In genomic region chr12:55996715-55997534, GRCh38 we compare ENCODE assay signal across 8 cellular contexts. TPM values are rescaled to one million over a fixed set of nuclear protein-coding genes. Genes with fewer than 3 reads are reported as not detected.
DNase-seq lines count a peak whose midpoint lies in the region; ATAC-seq and TF ChIP-seq lines count a peak whose summit lies in the region.

Gene SUOX (plus strand): TSS chr12:55997276. CDS start chr12:56002222, 4,946 bp downstream.

- peak; percentile 99 for ATAC-seq in HG03196 (IDR thresholded peaks at IDR 0.05; ENCODE audit: unreplicated experiment)
- ATAC-seq in activated CD8-positive, alpha-beta T cell treated with anti-CD3 and anti-CD28 coated beads, Interleukin-2, amount 10 ng/mL, durations not matched to agents 7 days and 5 days: peak; percentile 73

- H3K27me3 Mint-ChIP-seq in Caco-2 (ENCODE audit: insufficient read depth, unreplicated experiment) (no peaks in the 10 kb centered on the region), type B pancreatic cell (no peaks in the 10 kb centered on the region)
- H3K27me3 Mint-ChIP-seq in activated CD8-positive, alpha-beta T cell treated with anti-CD3 and anti-CD28 coated beads, Interleukin-2, amount 10 ng/mL, durations not matched to agents 7 days and 5 days (ENCODE audit: low read depth): no peaks in the 10 kb centered on the region

- no peaks in the 10 kb centered on the region for H3K27me3 ChIP-seq in Caco-2 (replicated peaks; ENCODE audit: control insufficient read depth, insufficient read depth, low read length)
- no peaks in the 10 kb centered on the region for H3K27me3 ChIP-seq in mucosa of stomach (ENCODE audit: control insufficient read depth, insufficient read depth, low read length)

- peaks cover 15% of the 10 kb centered on the region for H3K4me1 Mint-ChIP-seq in Caco-2 (ENCODE audit: low read depth, unreplicated experiment)
- peaks cover 37% of the 10 kb centered on the region for H3K4me1 Mint-ChIP-seq in activated CD8-positive, alpha-beta T cell treated with anti-CD3 and anti-CD28 coated beads, Interleukin-2, amount 10 ng/mL, durations not matched to agents 7 days and 5 days (ENCODE audit: low read depth)
- peaks cover 21% of the 10 kb centered on the region for H3K4me1 Mint-ChIP-seq in type B pancreatic cell (ENCODE audit: unreplicated experiment)

- CTCF ChIA-PET in Caco-2 (lab: Charles Lee): interaction anchor here (0.6 to 4.5 kb wide), 16 partner anchors 10 to 179 kb away, joined by 3 to 97 read pairs (median 6); partner anchors contain the start of genes ESYT1, ORMDL2, RAB5B and SARNP
- CTCF ChIA-PET in activated CD8-positive, alpha-beta T cell treated with anti-CD3 and anti-CD28 coated beads, Interleukin-2, amount 10 ng/mL, durations not matched to agents 7 days and 5 days (lab: Charles Lee): interaction anchor here (0.8 to 5.3 kb wide), 39 partner anchors 9 to 267 kb away, joined by 3 to 109 read pairs (median 6); partner anchors contain the start of genes ESYT1, IKZF4, ORMDL2 and PA2G4

- H3K27ac Mint-ChIP-seq in Caco-2 (ENCODE audit: unreplicated experiment): peak within 1 kb of the TSS; percentile 87
- H3K27ac Mint-ChIP-seq in activated CD8-positive, alpha-beta T cell treated with anti-CD3 and anti-CD28 coated beads, Interleukin-2, amount 10 ng/mL, durations not matched to agents 7 days and 5 days: peak within 1 kb of the TSS; percentile 58
- peak within 1 kb of the TSS; percentile 87 for H3K27ac Mint-ChIP-seq in type B pancreatic cell

- peak; percentile 97 to 98 for DNase-seq in Caco-2
- DNase-seq in GM19238 (ENCODE audit: insufficient read length, low spot score): peak; percentile 99
- peak; percentile 92 for DNase-seq in NCI-H2227 treated with DMSO at 0.1 percent for 48 hours (lab: John Stamatoyannopoulos, UW)
- DNase-seq in activated CD8-positive, alpha-beta T cell treated with anti-CD3 and anti-CD28 coated beads, Interleukin-2, amount 10 ng/mL, durations not matched to agents 7 days and 5 days: peak; percentile 63
- DNase-seq in fibroblast of mammary gland (ENCODE audit: low read depth): peak; percentile 96
- peak; percentile 93 for DNase-seq in type B pancreatic cell (ENCODE audit: extremely low spot score, unreplicated experiment)

- no peak for TF ChIP-seq CTCF in Caco-2 (IDR thresholded peaks at IDR 0.05; ENCODE audit: insufficient read depth in 1 of 2, low read depth in 1 of 2, low read length in 1 of 2, severe bottlenecking in 1 of 2, unreplicated experiment in 1 of 2)
- no peak for TF ChIP-seq CTCF in fibroblast of mammary gland (conservative IDR thresholded peaks at IDR 0.05; ENCODE audit: control insufficient read depth, insufficient read depth, low read depth, low read length)
- no peak for TF ChIP-seq CTCF in type B pancreatic cell (conservative IDR thresholded peaks at IDR 0.05)

- H3K9ac ChIP-seq in mucosa of stomach (ENCODE audit: low read length): peak within 1 kb of the TSS; percentile 86

- POLR2A ChIA-PET in Caco-2 (lab: Charles Lee): interaction anchor here (0.5 to 2.7 kb wide), 12 partner anchors 10 to 1609 kb away, joined by 3 to 23 read pairs (median 8); partner anchors contain the start of genes DNAJC14, ORMDL2, PA2G4 and RAB5B
- POLR2A ChIA-PET in activated CD8-positive, alpha-beta T cell treated with anti-CD3 and anti-CD28 coated beads, Interleukin-2, amount 10 ng/mL, durations not matched to agents 7 days and 5 days (lab: Charles Lee): interaction anchor here (0.7 to 2.5 kb wide), 11 partner anchors 11 to 258 kb away, joined by 3 to 10 read pairs (median 4); partner anchors contain the start of genes PA2G4 and RAB5B

- H3K36me3 ChIP-seq in Caco-2 (ENCODE audit: control insufficient read depth, insufficient read depth, low read length) (no peaks in the 10 kb centered on the region; the same call in none of the 2 replicates), mucosa of stomach (ENCODE audit: control insufficient read depth, insufficient read depth, low read length) (peaks cover 2% of the 10 kb centered on the region)

- peaks cover 9% of the 10 kb centered on the region for H3K4me1 ChIP-seq in Caco-2
- H3K4me1 ChIP-seq in mucosa of stomach (ENCODE audit: control insufficient read depth, insufficient read depth, low read length): peaks cover 25% of the 10 kb centered on the region

- H3K36me3 Mint-ChIP-seq in Caco-2 (ENCODE audit: insufficient read depth, unreplicated experiment) (peaks cover 74% of the 10 kb centered on the region), type B pancreatic cell (peaks cover 22% of the 10 kb centered on the region)
- peaks cover 30% of the 10 kb centered on the region for H3K36me3 Mint-ChIP-seq in activated CD8-positive, alpha-beta T cell treated with anti-CD3 and anti-CD28 coated beads, Interleukin-2, amount 10 ng/mL, durations not matched to agents 7 days and 5 days (ENCODE audit: low read depth)

- peak within 1 kb of the TSS; percentile 98 for H3K4me3 Mint-ChIP-seq in Caco-2 (ENCODE audit: unreplicated experiment)
- peak within 1 kb of the TSS; percentile 76 for H3K4me3 Mint-ChIP-seq in activated CD8-positive, alpha-beta T cell treated with anti-CD3 and anti-CD28 coated beads, Interleukin-2, amount 10 ng/mL, durations not matched to agents 7 days and 5 days
- peak within 1 kb of the TSS; percentile 99 for H3K4me3 Mint-ChIP-seq in type B pancreatic cell

- H3K9me3 Mint-ChIP-seq in Caco-2 (ENCODE audit: unreplicated experiment) (no peaks in the 10 kb centered on the region), type B pancreatic cell (no peaks in the 10 kb centered on the region)
- no peaks in the 10 kb centered on the region for H3K9me3 Mint-ChIP-seq in activated CD8-positive, alpha-beta T cell treated with anti-CD3 and anti-CD28 coated beads, Interleukin-2, amount 10 ng/mL, durations not matched to agents 7 days and 5 days (ENCODE audit: insufficient read depth)

- no TSS peak for BruUV-seq in Caco-2 (replicated peaks; lab: Mats Ljungman, UMichigan)

- H3K9me3 ChIP-seq in Caco-2 (no peaks in the 10 kb centered on the region), mucosa of stomach (ENCODE audit: control insufficient read depth, low read length) (no peaks in the 10 kb centered on the region)

- H3K4me3 ChIP-seq in Caco-2 (ENCODE audit: low read depth, low read length) (peak within 1 kb of the TSS; percentile 58), fibroblast of mammary gland (ENCODE audit: control insufficient read depth, low read depth, low read length) (peak within 1 kb of the TSS; percentile 86), mucosa of stomach (ENCODE audit: low read length) (peak within 1 kb of the TSS; percentile 71)

- intact Hi-C loops in Caco-2 (cut with micrococcal nuclease; ENCODE audit: unreplicated experiment): loop anchor here (1.0 to 2.0 kb wide), 5 partner anchors 10 to 258 kb away; partner anchors contain the start of gene RPS26

RNA-seq across cellular contexts. Expression of gene SUOX, which starts in this region (rescaled TPM):
- total RNA-seq in Caco-2 (2022): 37.9 and 40.8 TPM in 2 replicates
- 1 to 10 TPM; 5.8 to 6.8 TPM for total RNA-seq in activated CD8-positive, alpha-beta T cell treated with anti-CD3 and anti-CD28 coated beads, Interleukin-2, amount 10 ng/mL, durations not matched to agents 7 days and 5 days
- total RNA-seq in type B pancreatic cell (ENCODE audit: low replicate concordance): 28.4 and 34.6 TPM in 2 replicates

Comparison
In these comparisons a context has a peak if more than half of its experiments do, and no peak if none do; other contexts are left out.
1. Peak in every context shown above with its lines: DNase-seq, ATAC-seq and H3K4me3 ChIP-seq.